22 cellular contexts compared by ENCODE assay signal in genomic region chr5:3392306-3392939, GRCh38.
A peak's percentile ranks its signal among the peaks of the same experiment; 100 is the strongest.
DNase-seq lines count a peak whose midpoint lies in the region; ATAC-seq and TF ChIP-seq lines count a peak whose summit lies in the region.
"Had no signal": no experiment of that assay in that cellular context is flagged by ENCODE, and none has a peak within 500 bp of the region (broad histone marks: within the 10 kb centered on the region; RNA-seq: fewer than 3 reads in every experiment).

No MANE protein-coding gene starts in this region.

- H3K4me3 Mint-ChIP-seq in activated CD4-positive, alpha-beta memory T cell treated with anti-CD3 and anti-CD28 coated beads, Interleukin-2, amount 10 ng/mL, durations not matched to agents 7 days and 5 days = no peak overlapping the region
- H3K4me3 Mint-ChIP-seq: activated naive CD4-positive, alpha-beta T cell treated with anti-CD3 and anti-CD28 coated beads, Interleukin-2, amount 50 U/mL, for 24 hours; endodermal cell; IgD-negative memory B cell; nephron had no signal

- no peak for TF ChIP-seq POLR2A in esophagus muscularis mucosa (IDR thresholded peaks at IDR 0.05; ENCODE audit: low read depth)

- TF ChIP-seq CTCF in esophagus muscularis mucosa (IDR thresholded peaks at IDR 0.05) = no peak

- no peaks in the 10 kb centered on the region for H3K4me1 Mint-ChIP-seq in activated CD4-positive, alpha-beta memory T cell treated with anti-CD3 and anti-CD28 coated beads, Interleukin-2, amount 10 ng/mL, durations not matched to agents 7 days and 5 days
- H3K4me1 Mint-ChIP-seq: activated naive CD4-positive, alpha-beta T cell treated with anti-CD3 and anti-CD28 coated beads, Interleukin-2, amount 50 U/mL, for 24 hours; IgD-negative memory B cell had no signal

- H3K9me3 ChIP-seq in right cardiac atrium (ENCODE audit: control insufficient read depth, low read length) = peaks cover 2% of the 10 kb centered on the region
- no peaks in the 10 kb centered on the region for H3K9me3 ChIP-seq in esophagus muscularis mucosa
- no peaks in the 10 kb centered on the region for H3K9me3 ChIP-seq in aorta (ENCODE audit: control insufficient read depth, low read length)
- H3K9me3 ChIP-seq: gastroesophageal sphincter, lower lobe of right lung, ovary, right atrium auricular region had no signal

- DNase-seq in right cardiac atrium = peak in 1 of 3 donors; percentile 74
- DNase-seq in Right ventricle myocardium inferior (ENCODE audit: missing footprints) = no peak
- peak; percentile 70 for DNase-seq in H7
- DNase-seq in esophagus muscularis mucosa (ENCODE audit: extremely low spot score) = peak; percentile 91
- DNase-seq in aorta = peak; percentile 63 to 81
- no peak for DNase-seq in cerebellar nuclear complex (lab: John Stamatoyannopoulos, UW)
- no peak for DNase-seq in DMS 273 (lab: John Stamatoyannopoulos, UW; ENCODE audit: unreplicated experiment)
- no peak for DNase-seq in activated CD4-positive, alpha-beta memory T cell treated with anti-CD3 and anti-CD28 coated beads, Interleukin-2, amount 10 ng/mL, durations not matched to agents 7 days and 5 days
- DNase-seq: activated CD8-positive, alpha-beta memory T cell treated with anti-CD3 and anti-CD28 coated beads, Interleukin-2, amount 50 U/mL, for 4 hours; cortex of kidney; endodermal cell; lower lobe of right lung; mucosa of descending colon; NCI-H1417 treated with DMSO at 0.1 percent for 48 hours; RPMI8226 had no signal

- H3K27ac ChIP-seq in right cardiac atrium (ENCODE audit: low read length) = no peak overlapping the region
- no peak overlapping the region for H3K27ac ChIP-seq in esophagus muscularis mucosa (replicated peaks in 1 of 4)
- no peak overlapping the region for H3K27ac ChIP-seq in aorta (ENCODE audit: low read depth in 1 of 2, low read length in 2 of 2)
- H3K27ac ChIP-seq: gastroesophageal sphincter, lower lobe of right lung, ovary, right atrium auricular region, VCaP had no signal

- H3K27me3 Mint-ChIP-seq in activated CD4-positive, alpha-beta memory T cell treated with anti-CD3 and anti-CD28 coated beads, Interleukin-2, amount 10 ng/mL, durations not matched to agents 7 days and 5 days = no peaks in the 10 kb centered on the region
- H3K27me3 Mint-ChIP-seq: activated naive CD4-positive, alpha-beta T cell treated with anti-CD3 and anti-CD28 coated beads, Interleukin-2, amount 50 U/mL, for 24 hours had no signal

- intact Hi-C loops in right cardiac atrium (cut with DNase I) (no loop called here), Right ventricle myocardium inferior (cut with DNase I) (no loop called here), esophagus muscularis mucosa (cut with DNase I) (no loop called here), aorta (cut with DNase I) (no loop called here)

- no peaks in the 10 kb centered on the region for H3K36me3 ChIP-seq in H7 (replicated peaks; ENCODE audit: control insufficient read depth, insufficient read depth, low read length)
- no peaks in the 10 kb centered on the region for H3K36me3 ChIP-seq in esophagus muscularis mucosa
- H3K36me3 ChIP-seq in aorta (ENCODE audit: control insufficient read depth in 1 of 2, insufficient read depth in 2 of 2, low read length in 1 of 2) = no peaks in the 10 kb centered on the region
- H3K36me3 ChIP-seq: gastroesophageal sphincter, lower lobe of right lung, ovary, right atrium auricular region had no signal

- TF ChIP-seq EP300 in esophagus muscularis mucosa (IDR thresholded peaks at IDR 0.05) = no peak

- ATAC-seq in right cardiac atrium (peak; percentile 42 to 51), Right ventricle myocardium inferior (no peak), aorta (ENCODE audit: low FRiP score) (no peak)
- ATAC-seq: gastroesophageal sphincter, mucosa of descending colon had no signal

- no peak overlapping the region for H3K27ac Mint-ChIP-seq in activated CD4-positive, alpha-beta memory T cell treated with anti-CD3 and anti-CD28 coated beads, Interleukin-2, amount 10 ng/mL, durations not matched to agents 7 days and 5 days
- H3K27ac Mint-ChIP-seq: activated naive CD4-positive, alpha-beta T cell treated with anti-CD3 and anti-CD28 coated beads, Interleukin-2, amount 50 U/mL, for 24 hours; endodermal cell; IgD-negative memory B cell; nephron had no signal

- no peaks in the 10 kb centered on the region for H3K27me3 ChIP-seq in right cardiac atrium (ENCODE audit: control insufficient read depth, insufficient read depth)
- no peaks in the 10 kb centered on the region for H3K27me3 ChIP-seq in H7 (ENCODE audit: control insufficient read depth, insufficient read depth, low read length)
- peaks cover 0 to 19% (median 0%) of the 10 kb centered on the region in 4 donors for H3K27me3 ChIP-seq in esophagus muscularis mucosa
- H3K27me3 ChIP-seq in aorta (ENCODE audit: control insufficient read depth in 1 of 2, insufficient read depth in 2 of 2, low read length in 1 of 2) = no peaks in the 10 kb centered on the region
- H3K27me3 ChIP-seq: ovary, right atrium auricular region had no signal

- peaks cover 12% of the 10 kb centered on the region for H3K9me3 Mint-ChIP-seq in activated CD4-positive, alpha-beta memory T cell treated with anti-CD3 and anti-CD28 coated beads, Interleukin-2, amount 10 ng/mL, durations not matched to agents 7 days and 5 days
- H3K9me3 Mint-ChIP-seq: activated naive CD4-positive, alpha-beta T cell treated with anti-CD3 and anti-CD28 coated beads, Interleukin-2, amount 50 U/mL, for 24 hours; endodermal cell; nephron had no signal

- H3K4me3 ChIP-seq in right cardiac atrium (ENCODE audit: low read length) (no peak overlapping the region), H7 (ENCODE audit: insufficient read depth, low read depth, low read length) (no peak overlapping the region), esophagus muscularis mucosa (no peak overlapping the region), aorta (ENCODE audit: low read length in 2 of 2) (no peak overlapping the region)
- H3K4me3 ChIP-seq: gastroesophageal sphincter, lower lobe of right lung, mucosa of descending colon, ovary, right atrium auricular region had no signal

- no peaks in the 10 kb centered on the region for H3K36me3 Mint-ChIP-seq in activated CD4-positive, alpha-beta memory T cell treated with anti-CD3 and anti-CD28 coated beads, Interleukin-2, amount 10 ng/mL, durations not matched to agents 7 days and 5 days (ENCODE audit: low read depth)
- H3K36me3 Mint-ChIP-seq: activated naive CD4-positive, alpha-beta T cell treated with anti-CD3 and anti-CD28 coated beads, Interleukin-2, amount 50 U/mL, for 24 hours; IgD-negative memory B cell had no signal

- CTCF ChIA-PET in activated CD4-positive, alpha-beta memory T cell treated with anti-CD3 and anti-CD28 coated beads, Interleukin-2, amount 10 ng/mL, durations not matched to agents 7 days and 5 days (lab: Charles Lee) = no interaction called here

- H3K4me1 ChIP-seq in right cardiac atrium (ENCODE audit: control insufficient read depth, insufficient read depth, low read length) = no peaks in the 10 kb centered on the region
- no peaks in the 10 kb centered on the region for H3K4me1 ChIP-seq in esophagus muscularis mucosa
- no peaks in the 10 kb centered on the region for H3K4me1 ChIP-seq in aorta (ENCODE audit: control insufficient read depth in 1 of 2, insufficient read depth in 2 of 2, low read length in 2 of 2)
- H3K4me1 ChIP-seq: gastroesophageal sphincter, lower lobe of right lung, right atrium auricular region had no signal

- 86% methylated on average over 6 of the region's 6 CpGs for WGBS in right cardiac atrium
- WGBS in esophagus muscularis mucosa = 69% methylated on average over 6 of the region's 6 CpGs
- WGBS in aorta, 2 donors = 87 to 88% methylated on average over 6 of the region's 6 CpGs

- POLR2A ChIA-PET in activated CD4-positive, alpha-beta memory T cell treated with anti-CD3 and anti-CD28 coated beads, Interleukin-2, amount 10 ng/mL, durations not matched to agents 7 days and 5 days (lab: Charles Lee) = no interaction called here

Comparison
In these comparisons a context has a peak if more than half of its experiments do, and no peak if none do; other contexts are left out.
1. ATAC-seq: peak in right cardiac atrium (2 of 2); none in Right ventricle myocardium inferior (single experiment) and aorta (single experiment).
2. DNase-seq: peak in H7 (single experiment), esophagus muscularis mucosa (single experiment) and aorta (2 of 2); none in Right ventricle myocardium inferior (single experiment), cerebellar nuclear complex (0 of 2), DMS 273 (single experiment) and activated CD4-positive, alpha-beta memory T cell treated with anti-CD3 and anti-CD28 coated beads, Interleukin-2, amount 10 ng/mL, durations not matched to agents 7 days and 5 days (single experiment).